ENCODE assay signal across 1 cellular context in the genomic region with DNA sequence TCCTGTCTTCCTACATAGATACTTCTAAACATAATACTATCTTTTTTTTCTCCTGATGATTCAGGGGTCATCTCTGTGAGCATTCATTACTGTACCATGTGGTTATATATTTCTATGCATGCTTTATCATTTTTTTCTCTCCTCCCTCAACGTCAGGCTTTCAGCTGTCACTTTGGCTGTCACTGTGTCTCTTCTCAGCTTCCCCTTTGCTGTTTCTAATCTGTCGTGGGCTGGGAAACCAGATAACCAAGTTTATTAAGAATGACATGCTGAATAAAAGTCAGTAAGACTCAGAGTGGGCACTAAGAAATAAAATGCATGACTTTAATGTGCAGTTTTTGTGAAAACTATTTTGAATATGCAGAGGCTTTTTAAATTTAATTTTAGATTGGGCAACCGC.
TF ChIP-seq lines count a peak whose summit lies in the region.

No MANE protein-coding gene starts in this region.

TF ChIP-seq in WTC11, 78 proteins besides CTCF, POLR2A, EP300 and RAD21 (continued from another document):
- TF ChIP-seq, protein P1, sequence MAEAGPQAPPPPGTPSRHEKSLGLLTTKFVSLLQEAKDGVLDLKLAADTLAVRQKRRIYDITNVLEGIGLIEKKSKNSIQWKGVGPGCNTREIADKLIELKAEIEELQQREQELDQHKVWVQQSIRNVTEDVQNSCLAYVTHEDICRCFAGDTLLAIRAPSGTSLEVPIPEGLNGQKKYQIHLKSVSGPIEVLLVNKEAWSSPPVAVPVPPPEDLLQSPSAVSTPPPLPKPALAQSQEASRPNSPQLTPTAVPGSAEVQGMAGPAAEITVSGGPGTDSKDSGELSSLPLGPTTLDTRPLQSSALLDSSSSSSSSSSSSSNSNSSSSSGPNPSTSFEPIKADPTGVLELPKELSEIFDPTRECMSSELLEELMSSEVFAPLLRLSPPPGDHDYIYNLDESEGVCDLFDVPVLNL (CRISPR knock-in tag; IDR thresholded peaks at IDR 0.05; ENCODE audit: borderline replicate concordance, low read depth) = no peak
- TF ChIP-seq OVOL2 (CRISPR knock-in tag; IDR thresholded peaks at IDR 0.05; ENCODE audit: borderline replicate concordance) (no peak), NFYB (CRISPR knock-in tag; conservative IDR thresholded peaks at IDR 0.05; ENCODE audit: low read depth) (no peak)
- TF ChIP-seq, protein P2, sequence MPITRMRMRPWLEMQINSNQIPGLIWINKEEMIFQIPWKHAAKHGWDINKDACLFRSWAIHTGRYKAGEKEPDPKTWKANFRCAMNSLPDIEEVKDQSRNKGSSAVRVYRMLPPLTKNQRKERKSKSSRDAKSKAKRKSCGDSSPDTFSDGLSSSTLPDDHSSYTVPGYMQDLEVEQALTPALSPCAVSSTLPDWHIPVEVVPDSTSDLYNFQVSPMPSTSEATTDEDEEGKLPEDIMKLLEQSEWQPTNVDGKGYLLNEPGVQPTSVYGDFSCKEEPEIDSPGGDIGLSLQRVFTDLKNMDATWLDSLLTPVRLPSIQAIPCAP (CRISPR knock-in tag; IDR thresholded peaks at IDR 0.05) = no peak
